Comparison of ENCODE assay signal across 1 cellular context in the genomic region with DNA sequence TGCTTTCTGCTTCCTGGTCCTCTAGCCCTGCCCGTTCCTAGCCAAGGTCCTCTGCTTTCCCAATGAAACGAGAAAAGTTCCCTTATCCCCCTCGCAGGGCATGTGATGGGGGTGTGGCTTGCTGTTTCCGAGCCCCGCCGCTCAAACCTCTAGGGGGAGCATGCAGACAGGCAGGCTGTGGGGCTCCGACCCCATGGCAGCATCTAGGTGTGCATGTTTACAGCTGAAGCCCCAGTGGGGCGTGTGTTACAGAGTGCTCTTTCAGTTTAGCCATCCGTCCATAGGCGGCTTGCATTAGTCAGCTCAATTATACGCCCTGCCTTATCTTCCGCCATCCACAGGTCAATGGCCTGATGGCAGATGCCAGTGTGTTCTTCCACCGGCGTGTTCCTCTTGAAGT.
A peak's percentile ranks its signal among the peaks of the same experiment; 100 is the strongest.
TF ChIP-seq lines count a peak whose summit lies in the region.

No MANE protein-coding gene starts in this region.

TF ChIP-seq in K562, 482 proteins besides CTCF, POLR2A, EP300 and RAD21 (continued from another document):
- TF ChIP-seq ELK1 (CRISPR knock-in tag; IDR thresholded peaks at IDR 0.05) (no peak), FOXA3 (CRISPR knock-in tag; conservative IDR thresholded peaks at IDR 0.05 in 1 of 2, IDR thresholded peaks at IDR 0.05 in 1 of 2) (peak in 1 of 2 experiments; percentile 66; a peak in 1 of 4 replicates), SAP30 (IDR thresholded peaks at IDR 0.05; ENCODE audit: borderline replicate concordance, insufficient read depth, low read depth, low read length, poor library complexity, severe bottlenecking) (no peak), NR3C1 (CRISPR knock-in tag; IDR thresholded peaks at IDR 0.05) (no peak), L3MBTL2 (IDR thresholded peaks at IDR 0.05) (peak; percentile 62; the same call in 1 of the 2 replicates), ARID1B (IDR thresholded peaks at IDR 0.05) (0 out of 2 replicates have a peak, but pooled peaks have one; percentile 14), ETV6 (IDR thresholded peaks at IDR 0.05; ENCODE audit: borderline replicate concordance in 1 of 2, low read depth in 2 of 2, low read length in 1 of 2) (no peak), ETV6 (CRISPR knock-in tag; IDR thresholded peaks at IDR 0.05; ENCODE audit: borderline replicate concordance) (no peak), ZNF780A (CRISPR knock-in tag; IDR thresholded peaks at IDR 0.05) (no peak), GTF2B (IDR thresholded peaks at IDR 0.05; ENCODE audit: extremely low read depth, insufficient read length) (no peak), ZNF197 (CRISPR knock-in tag; IDR thresholded peaks at IDR 0.05; ENCODE audit: low read depth) (no peak), RHOXF2B (CRISPR knock-in tag; conservative IDR thresholded peaks at IDR 0.05) (no peak), E2F5 (CRISPR knock-in tag; IDR thresholded peaks at IDR 0.05) (peak; percentile 43; the same call in 1 of the 2 replicates), XRCC5 (IDR thresholded peaks at IDR 0.05; ENCODE audit: low read depth, low read length) (no peak), TBP (optimal IDR thresholded peaks at IDR 0.05; ENCODE audit: low read depth, low read length) (no peak)
- TF ChIP-seq, protein P1, sequence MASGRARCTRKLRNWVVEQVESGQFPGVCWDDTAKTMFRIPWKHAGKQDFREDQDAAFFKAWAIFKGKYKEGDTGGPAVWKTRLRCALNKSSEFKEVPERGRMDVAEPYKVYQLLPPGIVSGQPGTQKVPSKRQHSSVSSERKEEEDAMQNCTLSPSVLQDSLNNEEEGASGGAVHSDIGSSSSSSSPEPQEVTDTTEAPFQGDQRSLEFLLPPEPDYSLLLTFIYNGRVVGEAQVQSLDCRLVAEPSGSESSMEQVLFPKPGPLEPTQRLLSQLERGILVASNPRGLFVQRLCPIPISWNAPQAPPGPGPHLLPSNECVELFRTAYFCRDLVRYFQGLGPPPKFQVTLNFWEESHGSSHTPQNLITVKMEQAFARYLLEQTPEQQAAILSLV (tag; IDR thresholded peaks at IDR 0.05): no peak
- TF ChIP-seq, protein P2, sequence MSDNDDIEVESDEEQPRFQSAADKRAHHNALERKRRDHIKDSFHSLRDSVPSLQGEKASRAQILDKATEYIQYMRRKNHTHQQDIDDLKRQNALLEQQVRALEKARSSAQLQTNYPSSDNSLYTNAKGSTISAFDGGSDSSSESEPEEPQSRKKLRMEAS (CRISPR knock-in tag; IDR thresholded peaks at IDR 0.05): peak; percentile 66
- TF ChIP-seq, protein P3, sequence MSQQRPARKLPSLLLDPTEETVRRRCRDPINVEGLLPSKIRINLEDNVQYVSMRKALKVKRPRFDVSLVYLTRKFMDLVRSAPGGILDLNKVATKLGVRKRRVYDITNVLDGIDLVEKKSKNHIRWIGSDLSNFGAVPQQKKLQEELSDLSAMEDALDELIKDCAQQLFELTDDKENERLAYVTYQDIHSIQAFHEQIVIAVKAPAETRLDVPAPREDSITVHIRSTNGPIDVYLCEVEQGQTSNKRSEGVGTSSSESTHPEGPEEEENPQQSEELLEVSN (IDR thresholded peaks at IDR 0.05; ENCODE audit: borderline replicate concordance in 1 of 2, extremely low read depth in 1 of 2, insufficient read depth in 1 of 2, insufficient read length in 1 of 2, low read depth in 1 of 2, low read length in 1 of 2, poor library complexity in 1 of 2, severe bottlenecking in 1 of 2): peak in 1 of 2 experiments; percentile 46
TF ChIP-seq in K562: peak in this region for 15.
